In genomic region chr17:44033841-44034408, GRCh38 we compare ENCODE assay signal across 1 cellular context.
TF ChIP-seq lines count a peak whose summit lies in the region.

No MANE protein-coding gene starts in this region.

TF ChIP-seq in HEK293, 187 proteins besides CTCF, POLR2A, EP300 and RAD21 (continued from another document):
- TF ChIP-seq ZBTB11 (tag by site-specific recombination; conservative IDR thresholded peaks at IDR 0.05; ENCODE audit: low read depth) = 0 out of 2 replicates have a peak, but pooled peaks have one; percentile 23
- no peak for TF ChIP-seq ZNF785 (tag by site-specific recombination; IDR thresholded peaks at IDR 0.05)
